8 cellular contexts compared by ENCODE assay signal in the genomic region with DNA sequence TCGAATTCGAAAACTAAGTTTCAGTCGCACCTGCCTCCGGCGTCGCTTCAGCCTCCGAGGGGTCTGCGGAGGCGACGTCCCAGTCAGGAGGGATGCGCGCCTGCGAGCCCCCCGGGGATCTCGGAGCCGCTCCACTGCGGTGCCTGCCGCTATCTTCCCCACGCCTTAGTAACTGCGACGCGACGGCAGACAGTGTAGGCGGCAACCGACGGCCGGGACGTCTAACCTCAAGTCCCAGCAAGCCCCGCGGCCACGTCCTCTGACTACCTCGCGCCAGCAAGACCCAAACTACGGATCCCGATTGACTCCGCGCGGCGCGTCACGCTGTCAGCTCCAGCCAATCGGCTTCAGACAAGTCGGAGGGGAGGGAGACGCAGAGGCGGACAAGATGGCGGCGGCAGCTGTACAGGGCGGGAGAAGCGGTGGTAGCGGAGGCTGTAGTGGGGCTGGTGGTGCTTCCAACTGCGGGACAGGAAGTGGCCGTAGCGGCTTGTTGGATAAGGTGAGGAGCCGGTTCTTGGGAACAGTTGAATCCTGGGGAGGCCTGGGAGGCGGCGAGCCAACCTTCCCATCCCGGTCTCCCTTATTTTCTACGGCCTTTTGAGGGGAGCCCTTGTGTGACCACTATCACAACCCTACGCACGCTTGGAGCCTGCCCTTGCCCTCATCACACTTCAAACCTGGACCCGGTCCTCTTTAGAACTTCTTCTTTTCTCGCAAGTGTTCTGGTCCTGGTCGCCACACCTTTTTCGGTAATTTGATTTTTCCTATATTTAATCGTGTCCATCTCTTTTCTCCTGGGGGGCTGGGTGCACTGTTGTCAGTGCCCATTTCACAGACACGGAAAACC. TPM values are rescaled to one million over a fixed set of nuclear protein-coding genes. Genes with fewer than 3 reads are reported as not detected.
DNase-seq lines count a peak whose midpoint lies in the region; ATAC-seq, FAIRE-seq and TF ChIP-seq lines count a peak whose summit lies in the region.

A gene (plus strand): TSS at position 369 of the 850 bp plus-strand sequence. CDS start 20 bp downstream, at position 389.
A gene with protein sequence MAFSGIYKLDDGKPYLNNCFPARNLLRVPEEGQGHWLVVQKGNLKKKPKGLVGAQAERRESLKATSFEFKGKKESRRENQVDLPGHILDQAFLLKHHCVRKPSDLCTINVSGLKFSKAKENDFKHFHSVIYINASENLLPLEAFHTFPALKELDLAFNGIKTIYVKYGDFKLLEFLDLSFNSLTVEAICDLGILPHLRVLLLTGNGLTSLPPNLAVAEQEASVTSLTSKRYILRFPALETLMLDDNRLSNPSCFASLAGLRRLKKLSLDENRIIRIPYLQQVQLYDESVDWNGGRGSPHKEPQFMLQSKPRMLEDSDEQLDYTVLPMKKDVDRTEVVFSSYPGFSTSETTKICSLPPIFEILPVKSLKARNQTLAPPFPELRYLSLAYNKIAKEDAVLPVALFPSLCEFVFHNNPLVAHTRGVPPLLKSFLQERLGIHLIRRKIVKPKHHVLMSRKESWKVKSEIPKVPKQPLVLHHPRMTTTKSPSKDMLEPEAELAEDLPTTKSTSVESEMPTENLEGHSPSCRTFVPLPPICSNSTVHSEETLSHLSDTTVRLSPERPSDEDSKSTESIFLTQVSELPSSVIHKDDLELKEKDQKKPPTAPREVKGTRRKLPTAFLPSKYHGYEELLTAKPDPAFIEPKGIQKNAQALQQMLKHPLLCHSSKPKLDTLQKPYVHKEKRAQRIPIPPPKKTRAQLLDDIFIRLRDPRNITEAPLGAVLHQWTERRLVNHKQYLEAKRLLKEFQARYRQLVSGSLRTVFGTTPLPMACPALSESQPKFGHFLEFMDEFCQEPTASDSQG (minus strand): TSS at position 194 of the 850 bp plus-strand sequence. CDS start 8,213 bp downstream, outside the sequence.

- no peaks in the 10 kb centered on the region for H3K9me3 Mint-ChIP-seq in chondrocyte (ENCODE audit: low read depth)

- H3K4me1 Mint-ChIP-seq in chondrocyte (ENCODE audit: low read depth): peaks cover 33% of the 10 kb centered on the region

- peak within 1 kb of the TSS; percentile 92 for H2AFZ ChIP-seq in keratinocyte (ENCODE audit: control insufficient read depth, low read length)

- DNase-seq in AG09319 (ENCODE audit: extremely low read depth, low read depth): peak; percentile 94
- DNase-seq in NCI-H446 treated with DMSO at 0.1 percent for 48 hours (lab: John Stamatoyannopoulos, UW): peak; percentile 98
- DNase-seq in activated CD4-positive, alpha-beta T cell treated with anti-CD3 and anti-CD28 coated beads for 1 hour: peak; percentile 97
- peak; percentile 100 for DNase-seq in chondrocyte (ENCODE audit: low spot score)
- DNase-seq in keratinocyte (ENCODE audit: low read depth, low spot score): peak; percentile 94
- DNase-seq in stimulated activated CD4-positive, alpha-beta T cell treated with anti-CD3 and anti-CD28 coated beads, Interleukin-15, amount 100 ng/mL, for 1 hour (ENCODE audit: low read depth in 1 of 2, low spot score in 1 of 2): peak; percentile 93

- H3K9ac ChIP-seq in keratinocyte (ENCODE audit: control insufficient read depth, extremely low read depth, insufficient read depth, low read length): peak within 1 kb of the TSS; percentile 96

- no peaks in the 10 kb centered on the region for H3K9me1 ChIP-seq in keratinocyte (ENCODE audit: control insufficient read depth, extremely low read depth, insufficient read depth, low read length)

- H4K20me1 ChIP-seq in keratinocyte (ENCODE audit: control insufficient read depth, extremely low read depth, insufficient read depth, low read length): no peaks in the 10 kb centered on the region

- peak within 1 kb of the TSS; percentile 90 for H3K4me2 ChIP-seq in keratinocyte (ENCODE audit: control insufficient read depth, extremely low read depth, insufficient read depth, low read depth, low read length)

- H3K79me2 ChIP-seq in keratinocyte (ENCODE audit: control insufficient read depth, insufficient read depth, low read length): peaks cover 56% of the 10 kb centered on the region

- no peak for TF ChIP-seq CTCF in AG09319 (IDR thresholded peaks at IDR 0.05; ENCODE audit: low read depth, low read length)
- TF ChIP-seq CTCF in chondrocyte (IDR thresholded peaks at IDR 0.05): no peak
- TF ChIP-seq CTCF in keratinocyte (optimal IDR thresholded peaks at IDR 0.05 in 1 of 3, IDR thresholded peaks at IDR 0.05 in 1 of 3, conservative IDR thresholded peaks at IDR 0.05 in 1 of 3; ENCODE audit: extremely low read depth in 1 of 3, insufficient read depth in 2 of 3, low read length in 3 of 3): no peak

- peaks cover 0 to 13% of the 10 kb centered on the region in 2 experiments for H3K36me3 ChIP-seq in keratinocyte (ENCODE audit: control insufficient read depth in 2 of 2, extremely low read depth in 1 of 2, insufficient read depth in 2 of 2, low read length in 2 of 2)

- peak within 1 kb of the TSS; percentile 93 for H3K27ac ChIP-seq in keratinocyte (ENCODE audit: control insufficient read depth, insufficient read depth, low read length)

- H3K27me3 ChIP-seq in keratinocyte (ENCODE audit: control insufficient read depth, extremely low read depth, insufficient read depth, low read length): no peaks in the 10 kb centered on the region

- H3K36me3 Mint-ChIP-seq in chondrocyte (ENCODE audit: low read depth): no peaks in the 10 kb centered on the region

- FAIRE-seq in keratinocyte (lab: Jason Lieb, UNC): peak; percentile 73

- H3K4me3 ChIP-seq in keratinocyte (ENCODE audit: control insufficient read depth in 2 of 3, extremely low read depth in 1 of 3, insufficient read depth in 2 of 3, low read depth in 1 of 3, low read length in 3 of 3): peak within 1 kb of the TSS; percentile 91 to 98 (median 98)

- H3K4me3 Mint-ChIP-seq in chondrocyte (ENCODE audit: unreplicated experiment): peak within 1 kb of the TSS; percentile 89

- H3K27me3 Mint-ChIP-seq in chondrocyte (ENCODE audit: low read depth): no peaks in the 10 kb centered on the region

- H3K27ac Mint-ChIP-seq in chondrocyte (ENCODE audit: unreplicated experiment): peak within 1 kb of the TSS; percentile 97

- dilution Hi-C loops in keratinocyte (cut with MboI; ENCODE audit: extremely low pct_ligation_motif_present, low sequenced_read_pairs): no loop called here

- peak; percentile 94 for ATAC-seq in GM19035 (IDR thresholded peaks at IDR 0.05; ENCODE audit: unreplicated experiment)
- ATAC-seq in HG03354 (IDR thresholded peaks at IDR 0.05; ENCODE audit: poor library complexity, severe bottlenecking, unreplicated experiment): peak; percentile 93

- H3K9me3 ChIP-seq in keratinocyte (ENCODE audit: control insufficient read depth, low read depth, low read length): no peaks in the 10 kb centered on the region

- peaks cover 27% of the 10 kb centered on the region for H3K4me1 ChIP-seq in keratinocyte (ENCODE audit: control insufficient read depth, extremely low read depth, insufficient read depth, low read length)

RNA-seq across cellular contexts. Expression of the first gene that starts in this region (rescaled TPM):
- total RNA-seq in chondrocyte: 119 to 141 TPM (median 133 TPM) in 3 replicates
- polyA plus RNA-seq in keratinocyte: 58.2 to 207 TPM (median 104 TPM) in 3 replicates
- polyA plus RNA-seq in keratinocyte (2011; ENCODE audit: low read depth): 80.7 TPM
- polyA plus RNA-seq in keratinocyte (2011; cell fraction: cytosol; rRNA removed): 42.6 and 85.1 TPM in 2 replicates
- 71.8 and 111 TPM in 2 replicates for polyA plus RNA-seq in keratinocyte (2011; cell fraction: nucleus; rRNA removed)
- polyA plus RNA-seq in keratinocyte (2012; ENCODE audit: low replicate concordance): 67.2 and 97.0 TPM in 2 replicates
- polyA minus RNA-seq in keratinocyte: 13.7 to 35.3 TPM (median 18.7 TPM) in 3 replicates
- polyA minus RNA-seq in keratinocyte (2011; cell fraction: cytosol; rRNA and poly(A)+ RNA removed): 25.3 TPM
- 7.5 and 23.5 TPM in 2 replicates for polyA minus RNA-seq in keratinocyte (2011; cell fraction: nucleus; rRNA and poly(A)+ RNA removed)

RNA-seq across cellular contexts. Expression of the second gene that starts in this region (rescaled TPM):
- total RNA-seq in chondrocyte: 8.0 to 13.2 TPM (median 8.1 TPM) in 3 replicates
- 6.5 to 9.2 TPM (median 9.1 TPM) in 3 replicates for polyA plus RNA-seq in keratinocyte
- 3.5 TPM for polyA plus RNA-seq in keratinocyte (2011; ENCODE audit: low read depth)
- 6.0 and 7.3 TPM in 2 replicates for polyA plus RNA-seq in keratinocyte (2011; cell fraction: cytosol; rRNA removed)
- 11.6 and 12.3 TPM in 2 replicates for polyA plus RNA-seq in keratinocyte (2011; cell fraction: nucleus; rRNA removed)
- 4.9 and 8.6 TPM in 2 replicates for polyA plus RNA-seq in keratinocyte (2012; ENCODE audit: low replicate concordance)
- 17.5 to 19.7 TPM (median 19.3 TPM) in 3 replicates for polyA minus RNA-seq in keratinocyte
- polyA minus RNA-seq in keratinocyte (2011; cell fraction: cytosol; rRNA and poly(A)+ RNA removed): 7.3 TPM
- polyA minus RNA-seq in keratinocyte (2011; cell fraction: nucleus; rRNA and poly(A)+ RNA removed): 10.2 and 24.7 TPM in 2 replicates

Comparison
In these comparisons a context has a peak if more than half of its experiments do, and no peak if none do; other contexts are left out.
1. Peak in every context shown above with its lines: DNase-seq, ATAC-seq, H3K4me3 ChIP-seq and H3K27ac ChIP-seq.